11 cellular contexts compared by ENCODE assay signal in genomic region chr3:134066539-134067310, GRCh38. TPM values are rescaled to one million over a fixed set of nuclear protein-coding genes. Genes with fewer than 3 reads are reported as not detected.
DNase-seq lines count a peak whose midpoint lies in the region; ATAC-seq and TF ChIP-seq lines count a peak whose summit lies in the region.
"Had no signal": no experiment of that assay in that cellular context is flagged by ENCODE, and none has a peak within 500 bp of the region (broad histone marks: within the 10 kb centered on the region; RNA-seq: fewer than 3 reads in every experiment).

No MANE protein-coding gene starts in this region.

- H3K4me3 ChIP-seq in left ventricle myocardium inferior (no peak overlapping the region), osteoblast (ENCODE audit: insufficient read depth, low read length) (no peak overlapping the region), vagina (no peak overlapping the region)

- no peak for TF ChIP-seq POLR2A in vagina (IDR thresholded peaks at IDR 0.05)

- no peak overlapping the region for H3K4me2 ChIP-seq in osteoblast (ENCODE audit: insufficient read depth, low read length)

- no peak for DNase-seq in Right ventricle myocardium superior
- no peak for DNase-seq in Right ventricle myocardium inferior (ENCODE audit: missing footprints)
- no peak for DNase-seq in left ventricle myocardium inferior
- peak; percentile 85 for DNase-seq in osteoblast (ENCODE audit: insufficient read length, low spot score, missing footprints)
- DNase-seq in vagina (ENCODE audit: extremely low spot score in 2 of 2), result peak; percentile 80 to 90
- no peak for DNase-seq in cortex of kidney (lab: John Stamatoyannopoulos, UW)
- no peak for DNase-seq in retina
- no peak for DNase-seq in kidney tubule cell (ENCODE audit: low spot score)
- DNase-seq: GF-D8, NCI-H2081 had no signal

- TF ChIP-seq CTCF in left ventricle myocardium inferior (IDR thresholded peaks at IDR 0.05; ENCODE audit: borderline replicate concordance), result no peak
- no peak for TF ChIP-seq CTCF in osteoblast (IDR thresholded peaks at IDR 0.05; ENCODE audit: extremely low read depth, low read depth, low read length)
- no peak for TF ChIP-seq CTCF in vagina (IDR thresholded peaks at IDR 0.05)

- peak overlapping the region; percentile 66 for H3K27ac ChIP-seq in left ventricle myocardium inferior (replicated peaks)
- H3K27ac ChIP-seq in osteoblast (ENCODE audit: low read depth, low read length), result no peak overlapping the region
- H3K27ac ChIP-seq in vagina, result no peak overlapping the region

- intact Hi-C loops in Right ventricle myocardium superior (cut with DNase I), result no loop called here
- intact Hi-C loops in Right ventricle myocardium inferior (cut with DNase I), result no loop called here
- intact Hi-C loops in left ventricle myocardium inferior (cut with micrococcal nuclease), result no loop called here
- intact Hi-C loops in vagina (cut with DNase I), result no loop called here

- no peaks in the 10 kb centered on the region for H3K79me2 ChIP-seq in osteoblast (ENCODE audit: insufficient read depth, low read length)

- no peaks in the 10 kb centered on the region for H3K36me3 ChIP-seq in left ventricle myocardium inferior
- no peaks in the 10 kb centered on the region for H3K36me3 ChIP-seq in osteoblast (ENCODE audit: insufficient read depth, low read length)
- no peaks in the 10 kb centered on the region for H3K36me3 ChIP-seq in vagina

- no peak overlapping the region for H2AFZ ChIP-seq in osteoblast (ENCODE audit: low read length)

- no peaks in the 10 kb centered on the region for H4K20me1 ChIP-seq in osteoblast (ENCODE audit: insufficient read depth, low read length)

- H3K27me3 ChIP-seq in left ventricle myocardium inferior (ENCODE audit: low read depth) (no peaks in the 10 kb centered on the region), osteoblast (ENCODE audit: insufficient read depth, low read length) (no peaks in the 10 kb centered on the region), vagina (no peaks in the 10 kb centered on the region)

- H3K9me3 ChIP-seq in left ventricle myocardium inferior (replicated peaks), result no peaks in the 10 kb centered on the region
- H3K9me3 ChIP-seq in osteoblast (ENCODE audit: low read depth, low read length), result no peaks in the 10 kb centered on the region
- no peaks in the 10 kb centered on the region for H3K9me3 ChIP-seq in vagina

- peaks cover 28% of the 10 kb centered on the region for H3K4me1 ChIP-seq in left ventricle myocardium inferior
- H3K4me1 ChIP-seq in osteoblast (ENCODE audit: insufficient read depth, low read length), result peaks cover 8% of the 10 kb centered on the region
- peaks cover 9% of the 10 kb centered on the region for H3K4me1 ChIP-seq in vagina

- ATAC-seq in Right ventricle myocardium superior (ENCODE audit: poor library complexity), result peak; percentile 35
- ATAC-seq in Right ventricle myocardium inferior, result no peak

RNA-seq across cellular contexts. Expression of gene SLCO2A1, which starts 37.0 kb away (rescaled TPM):
- 8.3 TPM for total RNA-seq in Right ventricle myocardium superior
- total RNA-seq in Right ventricle myocardium inferior, result 7.8 TPM
- total RNA-seq in left ventricle myocardium inferior, result 18.0 TPM
- total RNA-seq in osteoblast, result under 0.01 and 0.36 TPM in 2 replicates
- 40.3 TPM for total RNA-seq in vagina
- total RNA-seq: T-helper 1 cell treated with Interleukin-12 subunit alpha and Interleukin-12 subunit beta and Interleukin-4 antibody, amounts not matched to agents 30 ng/mL and 1 ng/mL, for 36 hours had no signal

Comparison
In these comparisons a context has a peak if more than half of its experiments do, and no peak if none do; other contexts are left out.
1. DNase-seq: peak in osteoblast (single experiment) and vagina (2 of 2); none in Right ventricle myocardium superior (single experiment), Right ventricle myocardium inferior (single experiment), left ventricle myocardium inferior (single experiment), cortex of kidney (single experiment), retina (single experiment) and kidney tubule cell (single experiment).